ENCODE assay signal across 1 cellular context in the genomic region with DNA sequence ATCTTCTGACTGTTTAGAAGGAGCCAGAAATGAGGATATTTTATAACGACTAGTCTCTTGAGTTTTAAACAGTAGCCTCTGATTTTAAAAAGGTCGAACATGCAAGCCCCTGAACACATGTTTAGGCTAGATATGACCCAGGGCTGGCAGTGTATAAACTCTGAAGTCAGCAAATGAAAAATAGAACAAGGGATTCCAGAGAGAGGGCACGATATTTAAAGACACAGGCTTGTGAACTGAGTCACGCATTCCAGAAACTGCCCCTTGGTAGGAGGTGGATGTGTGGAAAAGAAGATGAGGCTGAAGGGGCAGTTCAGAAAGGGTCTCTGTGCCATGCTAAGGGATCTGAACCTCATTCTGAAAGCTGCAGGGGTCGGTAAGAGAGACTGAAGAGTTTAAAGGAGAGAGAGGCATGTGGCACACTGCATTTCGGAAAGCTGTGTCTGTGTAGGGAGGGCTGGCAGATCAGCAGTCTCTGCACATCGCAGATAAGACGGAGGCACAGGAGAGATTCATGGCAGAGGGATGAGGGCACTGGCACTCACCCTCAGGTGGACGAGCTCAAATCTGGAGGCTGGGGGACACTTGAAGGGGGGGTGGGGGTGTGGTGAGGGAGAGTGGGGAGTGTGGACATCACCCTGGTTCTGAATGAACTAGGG.
TF ChIP-seq lines count a peak whose summit lies in the region.

No MANE protein-coding gene starts in this region.

TF ChIP-seq in GM23338, 12 proteins besides CTCF, POLR2A, EP300 and RAD21 (continued from another document):
- TF ChIP-seq, protein P1, sequence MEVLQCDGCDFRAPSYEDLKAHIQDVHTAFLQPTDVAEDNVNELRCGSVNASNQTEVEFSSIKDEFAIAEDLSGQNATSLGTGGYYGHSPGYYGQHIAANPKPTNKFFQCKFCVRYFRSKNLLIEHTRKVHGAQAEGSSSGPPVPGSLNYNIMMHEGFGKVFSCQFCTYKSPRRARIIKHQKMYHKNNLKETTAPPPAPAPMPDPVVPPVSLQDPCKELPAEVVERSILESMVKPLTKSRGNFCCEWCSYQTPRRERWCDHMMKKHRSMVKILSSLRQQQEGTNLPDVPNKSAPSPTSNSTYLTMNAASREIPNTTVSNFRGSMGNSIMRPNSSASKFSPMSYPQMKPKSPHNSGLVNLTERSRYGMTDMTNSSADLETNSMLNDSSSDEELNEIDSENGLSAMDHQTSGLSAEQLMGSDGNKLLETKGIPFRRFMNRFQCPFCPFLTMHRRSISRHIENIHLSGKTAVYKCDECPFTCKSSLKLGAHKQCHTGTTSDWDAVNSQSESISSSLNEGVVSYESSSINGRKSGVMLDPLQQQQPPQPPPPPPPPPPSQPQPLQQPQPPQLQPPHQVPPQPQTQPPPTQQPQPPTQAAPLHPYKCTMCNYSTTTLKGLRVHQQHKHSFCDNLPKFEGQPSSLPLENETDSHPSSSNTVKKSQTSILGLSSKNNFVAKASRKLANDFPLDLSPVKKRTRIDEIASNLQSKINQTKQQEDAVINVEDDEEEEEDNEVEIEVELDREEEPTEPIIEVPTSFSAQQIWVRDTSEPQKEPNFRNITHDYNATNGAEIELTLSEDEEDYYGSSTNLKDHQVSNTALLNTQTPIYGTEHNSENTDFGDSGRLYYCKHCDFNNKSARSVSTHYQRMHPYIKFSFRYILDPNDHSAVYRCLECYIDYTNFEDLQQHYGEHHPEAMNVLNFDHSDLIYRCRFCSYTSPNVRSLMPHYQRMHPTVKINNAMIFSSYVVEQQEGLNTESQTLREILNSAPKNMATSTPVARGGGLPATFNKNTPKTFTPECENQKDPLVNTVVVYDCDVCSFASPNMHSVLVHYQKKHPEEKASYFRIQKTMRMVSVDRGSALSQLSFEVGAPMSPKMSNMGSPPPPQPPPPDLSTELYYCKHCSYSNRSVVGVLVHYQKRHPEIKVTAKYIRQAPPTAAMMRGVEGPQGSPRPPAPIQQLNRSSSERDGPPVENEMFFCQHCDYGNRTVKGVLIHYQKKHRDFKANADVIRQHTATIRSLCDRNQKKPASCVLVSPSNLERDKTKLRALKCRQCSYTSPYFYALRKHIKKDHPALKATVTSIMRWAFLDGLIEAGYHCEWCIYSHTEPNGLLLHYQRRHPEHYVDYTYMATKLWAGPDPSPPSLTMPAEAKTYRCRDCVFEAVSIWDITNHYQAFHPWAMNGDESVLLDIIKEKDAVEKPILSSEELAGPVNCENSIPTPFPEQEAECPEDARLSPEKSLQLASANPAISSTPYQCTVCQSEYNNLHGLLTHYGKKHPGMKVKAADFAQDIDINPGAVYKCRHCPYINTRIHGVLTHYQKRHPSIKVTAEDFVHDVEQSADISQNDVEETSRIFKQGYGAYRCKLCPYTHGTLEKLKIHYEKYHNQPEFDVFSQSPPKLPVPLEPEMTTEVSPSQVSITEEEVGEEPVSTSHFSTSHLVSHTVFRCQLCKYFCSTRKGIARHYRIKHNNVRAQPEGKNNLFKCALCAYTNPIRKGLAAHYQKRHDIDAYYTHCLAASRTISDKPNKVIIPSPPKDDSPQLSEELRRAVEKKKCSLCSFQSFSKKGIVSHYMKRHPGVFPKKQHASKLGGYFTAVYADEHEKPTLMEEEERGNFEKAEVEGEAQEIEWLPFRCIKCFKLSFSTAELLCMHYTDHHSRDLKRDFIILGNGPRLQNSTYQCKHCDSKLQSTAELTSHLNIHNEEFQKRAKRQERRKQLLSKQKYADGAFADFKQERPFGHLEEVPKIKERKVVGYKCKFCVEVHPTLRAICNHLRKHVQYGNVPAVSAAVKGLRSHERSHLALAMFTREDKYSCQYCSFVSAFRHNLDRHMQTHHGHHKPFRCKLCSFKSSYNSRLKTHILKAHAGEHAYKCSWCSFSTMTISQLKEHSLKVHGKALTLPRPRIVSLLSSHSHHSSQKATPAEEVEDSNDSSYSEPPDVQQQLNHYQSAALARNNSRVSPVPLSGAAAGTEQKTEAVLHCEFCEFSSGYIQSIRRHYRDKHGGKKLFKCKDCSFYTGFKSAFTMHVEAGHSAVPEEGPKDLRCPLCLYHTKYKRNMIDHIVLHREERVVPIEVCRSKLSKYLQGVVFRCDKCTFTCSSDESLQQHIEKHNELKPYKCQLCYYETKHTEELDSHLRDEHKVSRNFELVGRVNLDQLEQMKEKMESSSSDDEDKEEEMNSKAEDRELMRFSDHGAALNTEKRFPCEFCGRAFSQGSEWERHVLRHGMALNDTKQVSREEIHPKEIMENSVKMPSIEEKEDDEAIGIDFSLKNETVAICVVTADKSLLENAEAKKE (CRISPR knock-in tag; IDR thresholded peaks at IDR 0.05) = no peak
- TF ChIP-seq ZNF114 (CRISPR knock-in tag; IDR thresholded peaks at IDR 0.05) (no peak), NANOG (IDR thresholded peaks at IDR 0.05; ENCODE audit: borderline replicate concordance) (no peak)
